In the genomic region with DNA sequence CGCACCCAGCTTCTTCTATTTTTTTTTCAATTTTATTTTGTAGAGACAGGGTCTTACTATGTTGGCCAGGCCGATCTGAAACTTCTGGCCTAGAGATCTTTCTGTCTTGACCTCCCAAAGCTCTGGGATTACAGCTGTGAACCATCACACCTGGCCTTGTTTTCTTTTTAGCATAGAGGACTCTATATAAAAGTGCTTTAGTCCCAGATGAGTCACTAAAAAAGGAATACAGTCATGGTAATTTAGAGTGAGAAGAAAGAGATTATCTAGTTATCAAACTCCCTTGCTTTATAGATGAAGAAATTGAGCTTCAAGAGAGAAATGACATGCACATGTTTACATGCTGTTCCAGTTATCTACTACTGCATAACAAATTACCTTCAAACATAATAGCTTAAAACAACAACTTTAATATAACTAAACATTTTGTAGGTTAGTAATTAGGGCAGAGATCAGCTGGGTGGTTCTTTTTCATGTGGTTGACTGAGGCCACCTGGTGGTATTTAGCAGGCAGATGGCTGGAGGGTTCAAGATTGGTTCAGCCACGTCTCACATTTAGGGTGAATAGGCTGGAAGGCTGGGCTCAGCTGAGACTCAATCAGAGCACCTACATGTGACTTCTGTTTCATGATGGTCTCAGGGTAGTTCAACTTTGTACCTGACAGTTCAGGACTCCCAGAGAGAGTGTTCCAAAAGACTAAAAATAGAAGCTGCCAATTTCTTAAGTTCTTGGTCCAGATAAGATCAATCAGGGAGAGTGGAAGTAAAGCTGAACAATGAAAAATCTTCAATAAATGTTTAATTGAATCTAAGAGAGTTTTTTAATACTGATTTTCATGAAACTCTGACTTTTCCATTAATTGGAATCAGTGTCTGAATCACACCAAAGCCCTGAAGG, we compare ENCODE assay signal across 9 cellular contexts. TPM values are rescaled to one million over a fixed set of nuclear protein-coding genes. Genes with fewer than 3 reads are reported as not detected.
DNase-seq lines count a peak whose midpoint lies in the region; ATAC-seq and TF ChIP-seq lines count a peak whose summit lies in the region.
"Had no signal": no experiment of that assay in that cellular context is flagged by ENCODE, and none has a peak within 500 bp of the region (broad histone marks: within the 10 kb centered on the region; RNA-seq: fewer than 3 reads in every experiment).

No MANE protein-coding gene starts in this region.

- peaks cover 14% of the 10 kb centered on the region for H3K27me3 ChIP-seq in left ventricle myocardium inferior (ENCODE audit: low read depth)

- intact Hi-C loops in left ventricle myocardium inferior (cut with micrococcal nuclease): no loop called here

- TF ChIP-seq CTCF in left ventricle myocardium inferior (IDR thresholded peaks at IDR 0.05; ENCODE audit: borderline replicate concordance): peak; percentile 59

- no peaks in the 10 kb centered on the region for H3K4me1 Mint-ChIP-seq in activated T-cell treated with anti-CD3 and anti-CD28 coated beads, Interleukin-2, amount 50 U/mL, for 24 hours (ENCODE audit: low read depth)

- H3K9me3 Mint-ChIP-seq in activated T-cell treated with anti-CD3 and anti-CD28 coated beads, Interleukin-2, amount 50 U/mL, for 24 hours: no peaks in the 10 kb centered on the region
- H3K9me3 Mint-ChIP-seq: stimulated activated naive CD8-positive, alpha-beta T cell treated with anti-CD3 and anti-CD28 coated beads, Interleukin-15, Interleukin-2, amounts not matched to agents 100 ng/mL and 50 ng/mL, for 24 hours had no signal

- peaks cover 11% of the 10 kb centered on the region for H3K27me3 Mint-ChIP-seq in activated T-cell treated with anti-CD3 and anti-CD28 coated beads, Interleukin-2, amount 50 U/mL, for 24 hours

- H3K4me3 Mint-ChIP-seq in activated T-cell treated with anti-CD3 and anti-CD28 coated beads, Interleukin-2, amount 50 U/mL, for 24 hours: no peak overlapping the region
- H3K4me3 Mint-ChIP-seq: stimulated activated naive CD8-positive, alpha-beta T cell treated with anti-CD3 and anti-CD28 coated beads, Interleukin-15, Interleukin-2, amounts not matched to agents 100 ng/mL and 50 ng/mL, for 24 hours had no signal

- no peak overlapping the region for H3K4me3 ChIP-seq in left ventricle myocardium inferior

- DNase-seq in activated CD4-positive, CD25-positive, alpha-beta regulatory T cell treated with anti-CD3 and anti-CD28 coated beads, Interleukin-2, amount 50 U/mL, for 72 hours: no peak
- DNase-seq in NCI-H69 (lab: John Stamatoyannopoulos, UW): peak; percentile 56
- DNase-seq in activated T-cell treated with anti-CD3 and anti-CD28 coated beads, Interleukin-2, amount 50 U/mL, for 24 hours: peak; percentile 34
- DNase-seq in left ventricle myocardium inferior: no peak
- DNase-seq in stimulated activated CD4-positive, alpha-beta T cell treated with anti-CD3 and anti-CD28 coated beads, Interleukin-12 subunit alpha, Interleukin-12 subunit beta, amount 100 ng/mL, for 48 hours (ENCODE audit: low read depth in 2 of 3, low spot score in 1 of 3): peak in 2 of 3 donors; percentile 29 to 31
- no peak for DNase-seq in mesenteric fat pad (ENCODE audit: low spot score)

- no peak overlapping the region for H3K27ac Mint-ChIP-seq in activated T-cell treated with anti-CD3 and anti-CD28 coated beads, Interleukin-2, amount 50 U/mL, for 24 hours
- H3K27ac Mint-ChIP-seq: stimulated activated naive CD8-positive, alpha-beta T cell treated with anti-CD3 and anti-CD28 coated beads, Interleukin-15, Interleukin-2, amounts not matched to agents 100 ng/mL and 50 ng/mL, for 24 hours had no signal

- H3K36me3 ChIP-seq in left ventricle myocardium inferior: no peaks in the 10 kb centered on the region

- no peaks in the 10 kb centered on the region for H3K36me3 Mint-ChIP-seq in activated T-cell treated with anti-CD3 and anti-CD28 coated beads, Interleukin-2, amount 50 U/mL, for 24 hours (ENCODE audit: low read depth)

- no peak overlapping the region for H3K27ac ChIP-seq in left ventricle myocardium inferior (replicated peaks)

- H3K9me3 ChIP-seq in left ventricle myocardium inferior (replicated peaks): no peaks in the 10 kb centered on the region

- H3K4me1 ChIP-seq in left ventricle myocardium inferior: no peaks in the 10 kb centered on the region

- ATAC-seq in activated CD4-positive, CD25-positive, alpha-beta regulatory T cell treated with anti-CD3 and anti-CD28 coated beads, Interleukin-2, amount 50 U/mL, for 24 hours: peak; percentile 75 to 84
- ATAC-seq in HG02588 (IDR thresholded peaks at IDR 0.05; ENCODE audit: unreplicated experiment): peak; percentile 53

RNA-seq across cellular contexts. Expression of gene MTF2, which starts 16.9 kb away (rescaled TPM):
- total RNA-seq in left ventricle myocardium inferior (5.6 TPM), mesenteric fat pad (15.8 TPM)

Comparison
In these comparisons a context has a peak if more than half of its experiments do, and no peak if none do; other contexts are left out.
1. DNase-seq: peak in NCI-H69 (single experiment), activated T-cell treated with anti-CD3 and anti-CD28 coated beads, Interleukin-2, amount 50 U/mL, for 24 hours (single experiment) and stimulated activated CD4-positive, alpha-beta T cell treated with anti-CD3 and anti-CD28 coated beads, Interleukin-12 subunit alpha, Interleukin-12 subunit beta, amount 100 ng/mL, for 48 hours (2 of 3); none in activated CD4-positive, CD25-positive, alpha-beta regulatory T cell treated with anti-CD3 and anti-CD28 coated beads, Interleukin-2, amount 50 U/mL, for 72 hours (single experiment), left ventricle myocardium inferior (single experiment) and mesenteric fat pad (single experiment).